9 cellular contexts compared by ENCODE assay signal in the genomic region with DNA sequence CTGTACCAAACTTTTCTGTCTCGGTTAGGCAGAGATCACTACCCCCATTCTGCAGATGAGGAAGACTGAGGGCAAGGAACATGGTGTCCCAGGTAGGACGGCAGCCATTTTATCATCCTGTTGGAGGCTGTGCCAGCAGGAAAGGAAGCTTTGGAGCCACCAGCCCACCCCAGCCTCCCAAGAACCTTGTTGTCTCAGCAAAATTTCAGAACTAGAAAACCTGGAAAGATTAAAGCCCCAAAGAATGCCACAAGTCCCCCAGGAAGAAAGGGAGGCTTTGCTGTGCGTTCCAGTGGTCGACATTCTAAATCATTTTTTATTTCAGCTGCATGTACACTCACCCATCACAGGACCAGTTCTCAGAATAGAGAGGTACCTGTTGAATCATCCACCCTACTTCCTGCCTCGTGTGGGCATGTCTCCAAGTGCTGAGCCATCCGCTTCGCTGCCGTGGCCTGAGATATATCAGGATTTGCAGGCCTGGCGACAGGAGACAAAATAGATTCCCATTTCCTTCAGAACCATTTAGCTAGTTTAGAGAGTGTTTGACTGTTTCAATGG. TPM values are rescaled to one million over a fixed set of nuclear protein-coding genes. Genes with fewer than 3 reads are reported as not detected.
DNase-seq lines count a peak whose midpoint lies in the region; ATAC-seq and TF ChIP-seq lines count a peak whose summit lies in the region.
"Had no signal": no experiment of that assay in that cellular context is flagged by ENCODE, and none has a peak within 500 bp of the region (broad histone marks: within the 10 kb centered on the region; RNA-seq: fewer than 3 reads in every experiment).

No MANE protein-coding gene starts in this region.

- H3K27me3 Mint-ChIP-seq in activated CD8-positive, alpha-beta T cell treated with anti-CD3 and anti-CD28 coated beads for 36 hours = peaks cover 8% of the 10 kb centered on the region
- peaks cover 8 to 25% of the 10 kb centered on the region in 2 donors for H3K27me3 Mint-ChIP-seq in CD8-positive, alpha-beta memory T cell
- H3K27me3 Mint-ChIP-seq in stimulated activated memory B cell treated with anti-CD40 and anti-IgM and Interleukin-4, amounts not matched to agents 10 μg/mL and 1 μg/mL and 100 μg/mL, for 72 hours = no peaks in the 10 kb centered on the region

- H3K9me3 ChIP-seq in CD8-positive, alpha-beta memory T cell (ENCODE audit: low read length) = no peaks in the 10 kb centered on the region

- peak overlapping the region; percentile 87 for H3K27ac Mint-ChIP-seq in activated CD8-positive, alpha-beta T cell treated with anti-CD3 and anti-CD28 coated beads for 36 hours
- H3K27ac Mint-ChIP-seq in CD8-positive, alpha-beta memory T cell = peak overlapping the region in 2 of 8 donors; percentile 52 to 74
- no peak overlapping the region for H3K27ac Mint-ChIP-seq in stimulated activated memory B cell treated with anti-CD40 and anti-IgM and Interleukin-4, amounts not matched to agents 10 μg/mL and 1 μg/mL and 100 μg/mL, for 72 hours

- H3K4me3 ChIP-seq in foreskin fibroblast (ENCODE audit: low read depth in 1 of 2, low read length in 2 of 2) = no peak overlapping the region
- H3K4me3 ChIP-seq in CD8-positive, alpha-beta memory T cell (ENCODE audit: low read length) = no peak overlapping the region

- POLR2A ChIA-PET in activated CD8-positive, alpha-beta T cell treated with anti-CD3 and anti-CD28 coated beads for 36 hours (lab: Charles Lee) = interaction anchor here (0.9 to 4.5 kb wide), 2 partner anchors 9 to 13 kb away, joined by 3 to 31 read pairs; a partner anchor contains a TSS
- POLR2A ChIA-PET in CD8-positive, alpha-beta memory T cell (lab: Charles Lee) = no interaction called here

- peak; percentile 93 for ATAC-seq in activated CD8-positive, alpha-beta T cell treated with anti-CD3 and anti-CD28 coated beads for 36 hours
- ATAC-seq in stimulated activated memory B cell treated with anti-CD40 and anti-IgM and Interleukin-4, amounts not matched to agents 10 μg/mL and 1 μg/mL and 100 μg/mL, for 72 hours = no peak

- no peak for TF ChIP-seq CTCF in activated CD8-positive, alpha-beta T cell treated with anti-CD3 and anti-CD28 coated beads for 36 hours (IDR thresholded peaks at IDR 0.05)
- TF ChIP-seq CTCF in foreskin fibroblast (IDR thresholded peaks at IDR 0.05; ENCODE audit: low read depth, low read length) = no peak

- H3K27me3 ChIP-seq in CD8-positive, alpha-beta memory T cell (ENCODE audit: insufficient read depth, low read length, poor library complexity, severe bottlenecking) = no peaks in the 10 kb centered on the region

- no peak overlapping the region for H3K27ac ChIP-seq in CD8-positive, alpha-beta memory T cell (ENCODE audit: low read depth, low read length)
- H3K27ac ChIP-seq: 22Rv1 had no signal

- no peaks in the 10 kb centered on the region for H3K36me3 ChIP-seq in CD8-positive, alpha-beta memory T cell (ENCODE audit: insufficient read depth, low read length)

- DNase-seq in DMS53 (lab: John Stamatoyannopoulos, UW) (peak; percentile 23), DMS53 treated with DMSO at 0.1 percent for 48 hours (lab: John Stamatoyannopoulos, UW; ENCODE audit: unreplicated experiment) (no peak), foreskin fibroblast (peak; percentile 81 to 90), NCI-H345 treated with DMSO at 0.1 percent for 48 hours (lab: John Stamatoyannopoulos, UW; ENCODE audit: unreplicated experiment) (no peak)
- peak; percentile 74 for DNase-seq in activated CD8-positive, alpha-beta T cell treated with anti-CD3 and anti-CD28 coated beads for 36 hours
- peak; percentile 28 for DNase-seq in stimulated activated CD8-positive, alpha-beta memory T cell treated with anti-CD3 and anti-CD28 coated beads, Interleukin-4, amount 100 ng/mL, for 24 hours (ENCODE audit: low read depth)
- DNase-seq in CD8-positive, alpha-beta memory T cell = no peak

- CTCF ChIA-PET in activated CD8-positive, alpha-beta T cell treated with anti-CD3 and anti-CD28 coated beads for 36 hours (lab: Charles Lee) = interaction anchor here (1.4 to 1.5 kb wide), 2 partner anchors 10 to 314 kb away, joined by 3 read pairs; no protein-coding TSS in a partner anchor
- CTCF ChIA-PET in CD8-positive, alpha-beta memory T cell (lab: Charles Lee) = interaction anchor here (1.6 kb wide), 1 partner anchor 314 kb away, joined by 4 read pairs; no protein-coding TSS in a partner anchor

- peak overlapping the region; percentile 43 for H3K4me3 Mint-ChIP-seq in activated CD8-positive, alpha-beta T cell treated with anti-CD3 and anti-CD28 coated beads for 36 hours
- no peak overlapping the region for H3K4me3 Mint-ChIP-seq in CD8-positive, alpha-beta memory T cell
- H3K4me3 Mint-ChIP-seq in stimulated activated memory B cell treated with anti-CD40 and anti-IgM and Interleukin-4, amounts not matched to agents 10 μg/mL and 1 μg/mL and 100 μg/mL, for 72 hours = no peak overlapping the region

- no peaks in the 10 kb centered on the region for H3K36me3 Mint-ChIP-seq in activated CD8-positive, alpha-beta T cell treated with anti-CD3 and anti-CD28 coated beads for 36 hours (ENCODE audit: low read depth)
- H3K36me3 Mint-ChIP-seq in CD8-positive, alpha-beta memory T cell = peaks cover 0 to 4% (median 0%) of the 10 kb centered on the region in 3 donors
- no peaks in the 10 kb centered on the region for H3K36me3 Mint-ChIP-seq in stimulated activated memory B cell treated with anti-CD40 and anti-IgM and Interleukin-4, amounts not matched to agents 10 μg/mL and 1 μg/mL and 100 μg/mL, for 72 hours

- peaks cover 15% of the 10 kb centered on the region for H3K4me1 Mint-ChIP-seq in activated CD8-positive, alpha-beta T cell treated with anti-CD3 and anti-CD28 coated beads for 36 hours (ENCODE audit: low read depth)
- peaks cover 0 to 3% (median 3%) of the 10 kb centered on the region in 3 donors for H3K4me1 Mint-ChIP-seq in CD8-positive, alpha-beta memory T cell
- H3K4me1 Mint-ChIP-seq in stimulated activated memory B cell treated with anti-CD40 and anti-IgM and Interleukin-4, amounts not matched to agents 10 μg/mL and 1 μg/mL and 100 μg/mL, for 72 hours = peaks cover 8% of the 10 kb centered on the region

- no peaks in the 10 kb centered on the region for H3K4me1 ChIP-seq in CD8-positive, alpha-beta memory T cell (ENCODE audit: insufficient read depth, low read length)

- intact Hi-C loops in activated CD8-positive, alpha-beta T cell treated with anti-CD3 and anti-CD28 coated beads for 36 hours (cut with micrococcal nuclease) = no loop called here

- no peaks in the 10 kb centered on the region for H3K9me3 Mint-ChIP-seq in activated CD8-positive, alpha-beta T cell treated with anti-CD3 and anti-CD28 coated beads for 36 hours
- H3K9me3 Mint-ChIP-seq in CD8-positive, alpha-beta memory T cell = peaks cover 0 to 2% (median 0%) of the 10 kb centered on the region in 5 donors
- H3K9me3 Mint-ChIP-seq in stimulated activated memory B cell treated with anti-CD40 and anti-IgM and Interleukin-4, amounts not matched to agents 10 μg/mL and 1 μg/mL and 100 μg/mL, for 72 hours = no peaks in the 10 kb centered on the region

RNA-seq across cellular contexts. Expression of a gene that starts 12.9 kb away (rescaled TPM):
- 100 to 1,000 TPM; 389 to 392 TPM for total RNA-seq in activated CD8-positive, alpha-beta T cell treated with anti-CD3 and anti-CD28 coated beads for 36 hours
- total RNA-seq in CD8-positive, alpha-beta memory T cell = 100 to 1,000 TPM; 333 to 341 TPM
- polyA plus RNA-seq in CD8-positive, alpha-beta memory T cell = 140 TPM

RNA-seq across cellular contexts. Expression of a gene that starts 35.1 kb away (rescaled TPM):
- total RNA-seq in activated CD8-positive, alpha-beta T cell treated with anti-CD3 and anti-CD28 coated beads for 36 hours = 10 to 100 TPM; 16.7 to 17.5 TPM
- total RNA-seq in CD8-positive, alpha-beta memory T cell = 10 to 100 TPM; 23.7 to 27.6 TPM
- 1.8 TPM for polyA plus RNA-seq in CD8-positive, alpha-beta memory T cell

Comparison
In these comparisons a context has a peak if more than half of its experiments do, and no peak if none do; other contexts are left out.
1. DNase-seq: peak in DMS53 (single experiment), activated CD8-positive, alpha-beta T cell treated with anti-CD3 and anti-CD28 coated beads for 36 hours (single experiment), foreskin fibroblast (2 of 2) and stimulated activated CD8-positive, alpha-beta memory T cell treated with anti-CD3 and anti-CD28 coated beads, Interleukin-4, amount 100 ng/mL, for 24 hours (single experiment); none in DMS53 treated with DMSO at 0.1 percent for 48 hours (single experiment), CD8-positive, alpha-beta memory T cell (0 of 5) and NCI-H345 treated with DMSO at 0.1 percent for 48 hours (single experiment).